ENCODE assay signal across 8 cellular contexts in genomic region chr7:78039791-78040776, GRCh38.
DNase-seq lines count a peak whose midpoint lies in the region; ATAC-seq, FAIRE-seq and TF ChIP-seq lines count a peak whose summit lies in the region.

No MANE protein-coding gene starts in this region.

- POLR2A ChIA-PET in endothelial cell of umbilical vein (lab: Charles Lee) = no interaction called here

- intact Hi-C loops in activated CD4-positive, alpha-beta T cell treated with anti-CD3 and anti-CD28 coated beads, Interleukin-2, amount 10 ng/mL, durations not matched to agents 24 days and 14 days (cut with micrococcal nuclease) = loop anchor here (2.0 kb wide), 2 partner anchors 19 to 97 kb away; no protein-coding TSS in a partner anchor
- intact Hi-C loops in endothelial cell of umbilical vein (cut with micrococcal nuclease) = loop anchor here (1.0 to 10.0 kb wide), 3 partner anchors 20 to 385 kb away; no protein-coding TSS in a partner anchor

- H3K9me1 ChIP-seq in endothelial cell of umbilical vein (replicated peaks; ENCODE audit: control insufficient read depth, extremely low read depth, insufficient read depth, low read length) = no peaks in the 10 kb centered on the region

- no peaks in the 10 kb centered on the region for H3K36me3 Mint-ChIP-seq in CD4-positive, CD25-positive, alpha-beta regulatory T cell
- H3K36me3 Mint-ChIP-seq in activated CD4-positive, alpha-beta T cell treated with anti-CD3 and anti-CD28 coated beads, Interleukin-2, amount 10 ng/mL, durations not matched to agents 24 days and 14 days (ENCODE audit: low read depth) = no peaks in the 10 kb centered on the region

- peaks cover 9% of the 10 kb centered on the region for H3K27me3 ChIP-seq in CD4-positive, CD25-positive, alpha-beta regulatory T cell (ENCODE audit: control insufficient read depth, insufficient read depth, low read length)
- H3K27me3 ChIP-seq in endothelial cell of umbilical vein (ENCODE audit: control insufficient read depth in 2 of 2, insufficient read depth in 2 of 2, low read length in 2 of 2) = peaks cover 2 to 11% of the 10 kb centered on the region in 2 experiments

- H3K27ac Mint-ChIP-seq in CD4-positive, CD25-positive, alpha-beta regulatory T cell = no peak overlapping the region
- H3K27ac Mint-ChIP-seq in activated CD4-positive, alpha-beta T cell treated with anti-CD3 and anti-CD28 coated beads, Interleukin-2, amount 10 ng/mL, durations not matched to agents 24 days and 14 days = no peak overlapping the region

- H3K4me3 Mint-ChIP-seq in CD4-positive, CD25-positive, alpha-beta regulatory T cell = no peak overlapping the region
- H3K4me3 Mint-ChIP-seq in activated CD4-positive, alpha-beta T cell treated with anti-CD3 and anti-CD28 coated beads, Interleukin-2, amount 10 ng/mL, durations not matched to agents 24 days and 14 days = no peak overlapping the region

- peak in 2 of 3 donors; percentile 24 to 25 for DNase-seq in CD4-positive, CD25-positive, alpha-beta regulatory T cell
- peak; percentile 81 for DNase-seq in activated CD4-positive, alpha-beta T cell treated with anti-CD3 and anti-CD28 coated beads, Interleukin-2, amount 10 ng/mL, durations not matched to agents 24 days and 14 days
- DNase-seq in endothelial cell of umbilical vein (ENCODE audit: low read depth, low spot score) (peak; percentile 6), retina (peak; percentile 40), DMS153 (lab: John Stamatoyannopoulos, UW) (no peak)

- H2AFZ ChIP-seq in endothelial cell of umbilical vein (ENCODE audit: low read depth, low read length) = peak overlapping the region; percentile 36

- no peak overlapping the region for H3K27ac ChIP-seq in CD4-positive, CD25-positive, alpha-beta regulatory T cell (ENCODE audit: insufficient read depth, low read length, poor library complexity, severe bottlenecking)
- no peak overlapping the region for H3K27ac ChIP-seq in endothelial cell of umbilical vein (ENCODE audit: insufficient read depth, low read depth, low read length)

- H3K27me3 Mint-ChIP-seq in CD4-positive, CD25-positive, alpha-beta regulatory T cell = peaks cover 38% of the 10 kb centered on the region
- H3K27me3 Mint-ChIP-seq in activated CD4-positive, alpha-beta T cell treated with anti-CD3 and anti-CD28 coated beads, Interleukin-2, amount 10 ng/mL, durations not matched to agents 24 days and 14 days = peaks cover 11% of the 10 kb centered on the region

- dilution Hi-C loops in endothelial cell of umbilical vein (cut with MboI; ENCODE audit: extremely low pct_ligation_motif_present, low sequenced_read_pairs) = no loop called here

- CTCF ChIA-PET in endothelial cell of umbilical vein (lab: Charles Lee) = interaction anchor here (0.6 to 8.4 kb wide), 29 partner anchors 8 to 389 kb away, joined by 3 to 112 read pairs (median 3); partner anchors contain the start of gene RSBN1L

- no peaks in the 10 kb centered on the region for H4K20me1 ChIP-seq in endothelial cell of umbilical vein (replicated peaks; ENCODE audit: control insufficient read depth, extremely low read depth, insufficient read depth, low read length)

- H3K36me3 ChIP-seq in CD4-positive, CD25-positive, alpha-beta regulatory T cell (ENCODE audit: control insufficient read depth, insufficient read depth, low read length) = no peaks in the 10 kb centered on the region
- no peaks in the 10 kb centered on the region for H3K36me3 ChIP-seq in endothelial cell of umbilical vein (ENCODE audit: control insufficient read depth in 2 of 2, extremely low read depth in 1 of 2, insufficient read depth in 2 of 2, low read length in 2 of 2)

- no peak overlapping the region for H3K4me3 ChIP-seq in CD4-positive, CD25-positive, alpha-beta regulatory T cell (ENCODE audit: low read depth, low read length)
- H3K4me3 ChIP-seq in endothelial cell of umbilical vein (replicated peaks in 1 of 3; ENCODE audit: insufficient read depth in 1 of 3, low read depth in 1 of 3, low read length in 3 of 3) = no peak overlapping the region

- peak; percentile 59 for FAIRE-seq in endothelial cell of umbilical vein (lab: Jason Lieb, UNC)

- no peak for TF ChIP-seq POLR2A in endothelial cell of umbilical vein (IDR thresholded peaks at IDR 0.05; ENCODE audit: low read depth, low read length)

- no peak overlapping the region for H3K4me2 ChIP-seq in endothelial cell of umbilical vein (ENCODE audit: insufficient read depth, low read length)

- H3K79me2 ChIP-seq in endothelial cell of umbilical vein (ENCODE audit: control insufficient read depth, insufficient read depth, low read length) = no peaks in the 10 kb centered on the region

- H3K4me1 ChIP-seq in CD4-positive, CD25-positive, alpha-beta regulatory T cell (ENCODE audit: control insufficient read depth, insufficient read depth, low read length, poor library complexity, severe bottlenecking) = no peaks in the 10 kb centered on the region
- no peaks in the 10 kb centered on the region for H3K4me1 ChIP-seq in endothelial cell of umbilical vein (ENCODE audit: control insufficient read depth, extremely low read depth, insufficient read depth, low read length)

- no peaks in the 10 kb centered on the region for H3K9me3 Mint-ChIP-seq in CD4-positive, CD25-positive, alpha-beta regulatory T cell
- H3K9me3 Mint-ChIP-seq in activated CD4-positive, alpha-beta T cell treated with anti-CD3 and anti-CD28 coated beads, Interleukin-2, amount 10 ng/mL, durations not matched to agents 24 days and 14 days = no peaks in the 10 kb centered on the region

- peaks cover 0 to 2% (median under 1%) of the 10 kb centered on the region in 4 donors for H3K4me1 Mint-ChIP-seq in CD4-positive, CD25-positive, alpha-beta regulatory T cell
- H3K4me1 Mint-ChIP-seq in activated CD4-positive, alpha-beta T cell treated with anti-CD3 and anti-CD28 coated beads, Interleukin-2, amount 10 ng/mL, durations not matched to agents 24 days and 14 days = no peaks in the 10 kb centered on the region

- no peak overlapping the region for H3K9ac ChIP-seq in endothelial cell of umbilical vein (replicated peaks; ENCODE audit: extremely low read depth, insufficient read depth, low read length)

- ATAC-seq in CD4-positive, CD25-positive, alpha-beta regulatory T cell (ENCODE audit: low read depth in 2 of 2) = peak; percentile 53 to 57
- ATAC-seq in GM19463 (IDR thresholded peaks at IDR 0.05; ENCODE audit: unreplicated experiment) = peak; percentile 85
- ATAC-seq in HG03460 (IDR thresholded peaks at IDR 0.05; ENCODE audit: unreplicated experiment) = peak; percentile 90
- no peak for ATAC-seq in HG02938 (IDR thresholded peaks at IDR 0.05; ENCODE audit: unreplicated experiment)

- no TSS peak for BruUV-seq in endothelial cell of umbilical vein (replicated peaks; lab: Mats Ljungman, UMichigan)

- peak; percentile 72 to 78 for TF ChIP-seq CTCF in endothelial cell of umbilical vein (IDR thresholded peaks at IDR 0.05; ENCODE audit: extremely low read depth in 1 of 2, insufficient read depth in 1 of 2, low read depth in 1 of 2, low read length in 2 of 2)

- H3K9me3 ChIP-seq in CD4-positive, CD25-positive, alpha-beta regulatory T cell (ENCODE audit: control insufficient read depth in 2 of 2, low read length in 2 of 2) = no peaks in the 10 kb centered on the region
- no peaks in the 10 kb centered on the region for H3K9me3 ChIP-seq in endothelial cell of umbilical vein (replicated peaks; ENCODE audit: control insufficient read depth, insufficient read depth, low read length)

TF ChIP-seq in endothelial cell of umbilical vein, 7 proteins besides CTCF, POLR2A, EP300 and RAD21:
- no peak for TF ChIP-seq POLR2AphosphoS5 (IDR thresholded peaks at IDR 0.05; ENCODE audit: insufficient read depth, low read depth, low read length)
- TF ChIP-seq FOS (IDR thresholded peaks at IDR 0.05; ENCODE audit: borderline replicate concordance, insufficient read depth, low read length) = no peak
- no peak for TF ChIP-seq EZH2 (IDR thresholded peaks at IDR 0.05; ENCODE audit: borderline replicate concordance, low read depth, low read length, severe bottlenecking)
- no peak for TF ChIP-seq MAX (IDR thresholded peaks at IDR 0.05; ENCODE audit: insufficient read depth, insufficient read length)
- no peak for TF ChIP-seq JUN (IDR thresholded peaks at IDR 0.05; ENCODE audit: borderline replicate concordance, insufficient read depth, insufficient read length, low read depth)
- TF ChIP-seq GATA2 (IDR thresholded peaks at IDR 0.05; ENCODE audit: insufficient read depth, insufficient read length, low read depth, low read length) = no peak
- TF ChIP-seq MYC (IDR thresholded peaks at IDR 0.05; ENCODE audit: low read depth, low read length) = no peak
